ENCODE assay signal across 8 cellular contexts in the genomic region with DNA sequence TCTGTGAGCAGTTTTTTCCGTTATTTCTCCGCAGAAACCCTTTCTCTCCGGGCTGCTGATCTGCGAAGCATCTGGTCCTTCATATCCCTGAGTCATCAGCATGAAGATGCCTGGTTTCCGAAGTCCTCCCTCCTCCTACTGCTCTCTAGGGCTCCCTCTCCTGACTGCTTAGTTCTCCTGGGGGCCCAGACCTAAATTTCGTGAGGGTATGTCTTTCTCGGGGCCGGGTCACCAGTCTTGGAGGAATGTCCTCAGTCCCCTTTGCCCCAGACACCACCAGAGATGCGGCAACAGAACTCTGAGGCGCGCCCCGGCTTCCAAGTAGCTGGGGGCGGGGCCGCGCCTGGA. TPM values are rescaled to one million over a fixed set of nuclear protein-coding genes. Genes with fewer than 3 reads are reported as not detected.
DNase-seq lines count a peak whose midpoint lies in the region; ATAC-seq, FAIRE-seq and TF ChIP-seq lines count a peak whose summit lies in the region.

No MANE protein-coding gene starts in this region.

- peak overlapping the region; percentile 83 to 95 (median 86) for H3K4me3 Mint-ChIP-seq in CD4-positive, alpha-beta memory T cell

- intact Hi-C loops in CD4-positive, alpha-beta memory T cell (cut with micrococcal nuclease): loop anchor here (1.0 to 10.0 kb wide), 3 partner anchors 84 to 129 kb away; no protein-coding TSS in a partner anchor

- H3K9me2 ChIP-seq in neural cell (ENCODE audit: insufficient read depth, low read length): no peaks in the 10 kb centered on the region

- peaks cover 36% of the 10 kb centered on the region for H3K4me1 ChIP-seq in CD4-positive, alpha-beta memory T cell (ENCODE audit: insufficient read depth, low read length)

- no peaks in the 10 kb centered on the region for H3K27me3 Mint-ChIP-seq in CD4-positive, alpha-beta memory T cell

- H3K4me2 ChIP-seq in neural cell (ENCODE audit: low read length): peak overlapping the region; percentile 63

- no peaks in the 10 kb centered on the region for H3K9me3 ChIP-seq in CD4-positive, alpha-beta memory T cell (ENCODE audit: control insufficient read depth in 1 of 2, low read length in 2 of 2)
- H3K9me3 ChIP-seq in neural cell (ENCODE audit: low read length): no peaks in the 10 kb centered on the region

- H3K9ac ChIP-seq in neural cell (ENCODE audit: low read length): peak overlapping the region; percentile 84

- no peak for ATAC-seq in GM18519 (IDR thresholded peaks at IDR 0.05; ENCODE audit: low FRiP score, unreplicated experiment)

- H3K27ac Mint-ChIP-seq in CD4-positive, alpha-beta memory T cell: peak overlapping the region; percentile 95 to 99 (median 98)

- H3K9me3 Mint-ChIP-seq in CD4-positive, alpha-beta memory T cell: no peaks in the 10 kb centered on the region

- TF ChIP-seq CTCF in epithelial cell of esophagus (IDR thresholded peaks at IDR 0.05; ENCODE audit: insufficient read depth, low read depth, low read length, missing control alignments) (peak; percentile 48), neural cell (IDR thresholded peaks at IDR 0.05; ENCODE audit: poor library complexity, severe bottlenecking) (peak; percentile 66)

- peaks cover 23 to 41% (median 31%) of the 10 kb centered on the region in 4 donors for H3K4me1 Mint-ChIP-seq in CD4-positive, alpha-beta memory T cell

- TF ChIP-seq RAD21 in neural cell (conservative IDR thresholded peaks at IDR 0.05): peak; percentile 44

- peaks cover 6% of the 10 kb centered on the region for H4K20me1 ChIP-seq in neural cell (ENCODE audit: insufficient read depth)

- no peak for DNase-seq in CD4-positive, alpha-beta memory T cell
- peak; percentile 63 for DNase-seq in H54 (ENCODE audit: insufficient read length, low spot score)
- peak; percentile 66 for DNase-seq in RKO (ENCODE audit: low spot score)
- DNase-seq in epithelial cell of esophagus (ENCODE audit: low read depth): no peak
- DNase-seq in HT-29 (ENCODE audit: low spot score): no peak
- DNase-seq in GF-D8 (lab: John Stamatoyannopoulos, UW): no peak

- H3K4me3 ChIP-seq in CD4-positive, alpha-beta memory T cell (ENCODE audit: low read length in 2 of 2): peak overlapping the region; percentile 27 to 44
- H3K4me3 ChIP-seq in epithelial cell of esophagus (ENCODE audit: low read length) (peak overlapping the region; percentile 42), neural cell (ENCODE audit: low read length) (peak overlapping the region; percentile 81)

- POLR2A ChIA-PET in CD4-positive, alpha-beta memory T cell (lab: Charles Lee; ENCODE audit: partially characterized antibody): interaction anchor here (0.9 to 5.5 kb wide), 29 partner anchors 9 to 319 kb away, joined by 3 to 236 read pairs (median 6); a partner anchor contains a TSS

- H3K36me3 ChIP-seq in CD4-positive, alpha-beta memory T cell (ENCODE audit: insufficient read depth, low read length): no peaks in the 10 kb centered on the region
- no peaks in the 10 kb centered on the region for H3K36me3 ChIP-seq in neural cell (ENCODE audit: insufficient read depth, low read length)

- peak overlapping the region; percentile 77 for H3K27ac ChIP-seq in CD4-positive, alpha-beta memory T cell (ENCODE audit: low read depth, low read length)
- peak overlapping the region; percentile 77 for H3K27ac ChIP-seq in neural cell (ENCODE audit: low read length)

- no peak for TF ChIP-seq POLR2A in H54 (IDR thresholded peaks at IDR 0.05; ENCODE audit: low read depth, low read length)

- peak overlapping the region; percentile 19 for H2AFZ ChIP-seq in neural cell (ENCODE audit: low read depth, low read length)

- peak; percentile 93 for FAIRE-seq in H54 (lab: Jason Lieb, UNC)

- peaks cover 6% of the 10 kb centered on the region for H3F3A ChIP-seq in neural cell (ENCODE audit: insufficient read depth, low read length, poor library complexity, severe bottlenecking)

- peaks cover 23% of the 10 kb centered on the region for H3K79me2 ChIP-seq in neural cell (replicated peaks; ENCODE audit: insufficient read depth, low read length)

- peaks cover 0 to 26% of the 10 kb centered on the region in 2 donors for H3K36me3 Mint-ChIP-seq in CD4-positive, alpha-beta memory T cell

- CTCF ChIA-PET in CD4-positive, alpha-beta memory T cell (lab: Charles Lee; ENCODE audit: partially characterized antibody): interaction anchor here (0.5 to 2.7 kb wide), 14 partner anchors 10 to 638 kb away, joined by 3 to 22 read pairs (median 4); a partner anchor contains a TSS

- no peaks in the 10 kb centered on the region for H3K27me3 ChIP-seq in CD4-positive, alpha-beta memory T cell (ENCODE audit: insufficient read depth, low read length)
- H3K27me3 ChIP-seq in neural cell (ENCODE audit: insufficient read depth, low read depth, low read length): peaks cover 8% of the 10 kb centered on the region

- no peak for TF ChIP-seq EP300 in neural cell (conservative IDR thresholded peaks at IDR 0.05; ENCODE audit: poor library complexity, severe bottlenecking)

TF ChIP-seq in neural cell, 6 proteins besides CTCF, POLR2A, EP300 and RAD21:
- TF ChIP-seq POLR2AphosphoS5 (IDR thresholded peaks at IDR 0.05): no peak
- no peak for TF ChIP-seq EZH2 (IDR thresholded peaks at IDR 0.05; ENCODE audit: borderline replicate concordance, insufficient read depth, low read length, poor library complexity, severe bottlenecking)
- TF ChIP-seq, protein P1, sequence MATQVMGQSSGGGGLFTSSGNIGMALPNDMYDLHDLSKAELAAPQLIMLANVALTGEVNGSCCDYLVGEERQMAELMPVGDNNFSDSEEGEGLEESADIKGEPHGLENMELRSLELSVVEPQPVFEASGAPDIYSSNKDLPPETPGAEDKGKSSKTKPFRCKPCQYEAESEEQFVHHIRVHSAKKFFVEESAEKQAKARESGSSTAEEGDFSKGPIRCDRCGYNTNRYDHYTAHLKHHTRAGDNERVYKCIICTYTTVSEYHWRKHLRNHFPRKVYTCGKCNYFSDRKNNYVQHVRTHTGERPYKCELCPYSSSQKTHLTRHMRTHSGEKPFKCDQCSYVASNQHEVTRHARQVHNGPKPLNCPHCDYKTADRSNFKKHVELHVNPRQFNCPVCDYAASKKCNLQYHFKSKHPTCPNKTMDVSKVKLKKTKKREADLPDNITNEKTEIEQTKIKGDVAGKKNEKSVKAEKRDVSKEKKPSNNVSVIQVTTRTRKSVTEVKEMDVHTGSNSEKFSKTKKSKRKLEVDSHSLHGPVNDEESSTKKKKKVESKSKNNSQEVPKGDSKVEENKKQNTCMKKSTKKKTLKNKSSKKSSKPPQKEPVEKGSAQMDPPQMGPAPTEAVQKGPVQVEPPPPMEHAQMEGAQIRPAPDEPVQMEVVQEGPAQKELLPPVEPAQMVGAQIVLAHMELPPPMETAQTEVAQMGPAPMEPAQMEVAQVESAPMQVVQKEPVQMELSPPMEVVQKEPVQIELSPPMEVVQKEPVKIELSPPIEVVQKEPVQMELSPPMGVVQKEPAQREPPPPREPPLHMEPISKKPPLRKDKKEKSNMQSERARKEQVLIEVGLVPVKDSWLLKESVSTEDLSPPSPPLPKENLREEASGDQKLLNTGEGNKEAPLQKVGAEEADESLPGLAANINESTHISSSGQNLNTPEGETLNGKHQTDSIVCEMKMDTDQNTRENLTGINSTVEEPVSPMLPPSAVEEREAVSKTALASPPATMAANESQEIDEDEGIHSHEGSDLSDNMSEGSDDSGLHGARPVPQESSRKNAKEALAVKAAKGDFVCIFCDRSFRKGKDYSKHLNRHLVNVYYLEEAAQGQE (IDR thresholded peaks at IDR 0.05; ENCODE audit: borderline replicate concordance): no peak
- no peak for TF ChIP-seq SMC3 (conservative IDR thresholded peaks at IDR 0.05; ENCODE audit: poor library complexity)
- no peak for TF ChIP-seq MXI1 (conservative IDR thresholded peaks at IDR 0.05; ENCODE audit: poor library complexity, severe bottlenecking)
- TF ChIP-seq TAF1 (IDR thresholded peaks at IDR 0.05; ENCODE audit: low read depth): no peak
TF ChIP-seq in neural cell: peak in this region for 0.

RNA-seq across cellular contexts. Expression of a gene that starts 0.6 kb away (rescaled TPM):
- total RNA-seq in CD4-positive, alpha-beta memory T cell: 100 to 1,000 TPM; 143 to 153 TPM
- polyA plus RNA-seq in CD4-positive, alpha-beta memory T cell: 1 to 10 TPM; 2.3 to 3.0 TPM
- 136 and 198 TPM in 2 replicates for polyA plus RNA-seq in neural cell
- polyA minus RNA-seq in neural cell: 77.6 and 77.9 TPM in 2 replicates
- 19.9 and 21.5 TPM in 2 replicates for total RNA-seq in HT-29 (2014; rRNA removed; shearing (Covaris generic))

Comparison
In these comparisons a context has a peak if more than half of its experiments do, and no peak if none do; other contexts are left out.
1. DNase-seq: peak in H54 (single experiment) and RKO (single experiment); none in CD4-positive, alpha-beta memory T cell (0 of 5), epithelial cell of esophagus (single experiment), HT-29 (single experiment) and GF-D8 (single experiment).
2. Peak in every context shown above with its lines, with median percentiles within 50 percentile points of each other: H3K4me3 ChIP-seq.